ENCODE assay signal across 11 cellular contexts in genomic region chr9:116157436-116158138, GRCh38. TPM values are rescaled to one million over a fixed set of nuclear protein-coding genes. Genes with fewer than 3 reads are reported as not detected.
A peak's percentile ranks its signal among the peaks of the same experiment; 100 is the strongest.
DNase-seq lines count a peak whose midpoint lies in the region; ATAC-seq and TF ChIP-seq lines count a peak whose summit lies in the region.
"Had no signal": no experiment of that assay in that cellular context is flagged by ENCODE, and none has a peak within 500 bp of the region (broad histone marks: within the 10 kb centered on the region; RNA-seq: fewer than 3 reads in every experiment).

No MANE protein-coding gene starts in this region.

- peaks cover 87% of the 10 kb centered on the region for H3K79me2 ChIP-seq in SK-N-SH (ENCODE audit: insufficient read depth)

- no peak overlapping the region for H2AFZ ChIP-seq in SK-N-SH (ENCODE audit: low read depth)

- intact Hi-C loops in ovary (cut with DNase I) = loop anchor here in 3 of 4 donors (5.0 to 10.0 kb wide), 3 partner anchors 160 to 317 kb away; no protein-coding TSS in a partner anchor

- peaks cover 38% of the 10 kb centered on the region for H4K20me1 ChIP-seq in SK-N-SH (ENCODE audit: insufficient read depth)

- POLR2A ChIA-PET in SK-N-SH (lab: Yijun Ruan, JAX) = no interaction called here

- H3K36me3 ChIP-seq in SK-N-SH (replicated peaks in 1 of 2; ENCODE audit: control insufficient read depth in 1 of 2, insufficient read depth in 2 of 2, low read length in 1 of 2) (peaks cover 4 to 46% of the 10 kb centered on the region in 2 experiments), gastroesophageal sphincter (no peaks in the 10 kb centered on the region), ovary (no peaks in the 10 kb centered on the region)
- H3K36me3 ChIP-seq: right lobe of liver had no signal

- H3K4me1 ChIP-seq in SK-N-SH (ENCODE audit: control insufficient read depth in 1 of 2, insufficient read depth in 2 of 2, low read depth in 1 of 2, low read length in 1 of 2) (peaks cover 19 to 20% of the 10 kb centered on the region in 2 experiments), gastroesophageal sphincter (peaks cover 0 to 40% (median 0%) of the 10 kb centered on the region in 3 donors), ovary (ENCODE audit: insufficient read depth) (peaks cover 9% of the 10 kb centered on the region)

- CTCF ChIA-PET in SK-N-SH (lab: Yijun Ruan, JAX) = interaction anchor here (0.5 kb wide), 1 partner anchor 9 kb away, joined by 3 read pairs; no protein-coding TSS in a partner anchor

- H3K9me3 ChIP-seq in SK-N-SH = no peaks in the 10 kb centered on the region
- no peaks in the 10 kb centered on the region for H3K9me3 ChIP-seq in gastroesophageal sphincter
- no peaks in the 10 kb centered on the region for H3K9me3 ChIP-seq in ovary
- H3K9me3 ChIP-seq: right lobe of liver had no signal

- DNase-seq in AG09309 (ENCODE audit: low read depth) = no peak
- no peak for DNase-seq in SK-N-SH
- DNase-seq in ovary = peak in 4 of 5 donors; percentile 24 to 35 (median 34)
- DNase-seq in ureter (ENCODE audit: low spot score) = no peak
- DNase-seq in activated effector memory CD4-positive, alpha-beta T cell treated with Interleukin-2 at 50 U/mL for 16 hours = no peak
- no peak for DNase-seq in NCI-H748 treated with DMSO at 0.1 percent for 48 hours (lab: John Stamatoyannopoulos, UW)
- DNase-seq: activated CD4-positive, alpha-beta memory T cell treated with anti-CD3 and anti-CD28 coated beads, Interleukin-2, amount 10 ng/mL, durations not matched to agents 7 days and 5 days; CD4-positive, alpha-beta memory T cell; right lobe of liver had no signal

- TF ChIP-seq POLR2A in gastroesophageal sphincter (IDR thresholded peaks at IDR 0.05) (no peak), ovary (IDR thresholded peaks at IDR 0.05) (no peak)

- H3F3A ChIP-seq in SK-N-SH (replicated peaks; ENCODE audit: insufficient read depth) = peaks cover 30% of the 10 kb centered on the region

- TF ChIP-seq RAD21 in SK-N-SH (IDR thresholded peaks at IDR 0.05; ENCODE audit: low read length) = no peak

- H3K9me2 ChIP-seq in SK-N-SH = no peaks in the 10 kb centered on the region

- H3K4me2 ChIP-seq in SK-N-SH = peak overlapping the region; percentile 91

- TF ChIP-seq CTCF in AG09309 (IDR thresholded peaks at IDR 0.05; ENCODE audit: control insufficient read depth, insufficient read depth, low read depth, low read length, missing control alignments) (no peak), SK-N-SH (IDR thresholded peaks at IDR 0.05) (no peak), gastroesophageal sphincter (IDR thresholded peaks at IDR 0.05) (no peak), ovary (IDR thresholded peaks at IDR 0.05) (no peak)

- 51% methylated on average over 6 of the region's 6 CpGs for WGBS in SK-N-SH (ENCODE audit: low lambda C conversion rate)
- 42 to 51% methylated on average over 3 to 6 of the region's 6 CpGs for WGBS in gastroesophageal sphincter (ENCODE audit: low coverage in 1 of 2), 2 donors
- WGBS in ovary, 3 donors = 33 to 47% (median 46%) methylated on average over 6 of the region's 6 CpGs

- H3K27ac ChIP-seq in SK-N-SH (ENCODE audit: low read depth in 2 of 2, low read length in 1 of 2) (peak overlapping the region in 1 of 2 experiments; percentile 94; a peak in 3 of 4 replicates), gastroesophageal sphincter (peak overlapping the region; percentile 7 to 79 (median 64)), ovary (peak overlapping the region; percentile 42 to 90)

- no peaks in the 10 kb centered on the region for H3K27me3 ChIP-seq in SK-N-SH (ENCODE audit: insufficient read depth)
- H3K27me3 ChIP-seq in gastroesophageal sphincter = peaks cover 72% of the 10 kb centered on the region
- H3K27me3 ChIP-seq in ovary = no peaks in the 10 kb centered on the region

- peak overlapping the region; percentile 99 for H3K9ac ChIP-seq in SK-N-SH

- H3K4me3 ChIP-seq in AG09309 (ENCODE audit: control insufficient read depth, low read depth, low read length) = peak overlapping the region; percentile 14
- peak overlapping the region; percentile 61 to 75; a peak in 3 of 4 replicates for H3K4me3 ChIP-seq in SK-N-SH (ENCODE audit: low read depth in 2 of 2, low read length in 1 of 2)
- peak overlapping the region in 1 of 2 donors; percentile 39 for H3K4me3 ChIP-seq in gastroesophageal sphincter
- H3K4me3 ChIP-seq in ovary = no peak overlapping the region
- H3K4me3 ChIP-seq: right lobe of liver had no signal

- ATAC-seq in gastroesophageal sphincter (no peak), HG02938 (IDR thresholded peaks at IDR 0.05; ENCODE audit: unreplicated experiment) (no peak)

- TF ChIP-seq EP300 in SK-N-SH (IDR thresholded peaks at IDR 0.05; ENCODE audit: borderline replicate concordance in 1 of 2, low read depth in 1 of 2, low read length in 1 of 2) (no peak), gastroesophageal sphincter (IDR thresholded peaks at IDR 0.05) (no peak), ovary (IDR thresholded peaks at IDR 0.05) (no peak)

TF ChIP-seq in SK-N-SH, 30 proteins besides CTCF, POLR2A, EP300 and RAD21:
- TF ChIP-seq YY1 (IDR thresholded peaks at IDR 0.05; ENCODE audit: low read depth) (no peak), EZH2phosphoT487 (IDR thresholded peaks at IDR 0.05; ENCODE audit: borderline replicate concordance, low read depth) (no peak), GABPA (IDR thresholded peaks at IDR 0.05; ENCODE audit: low read depth) (no peak), RFX5 (IDR thresholded peaks at IDR 0.05; ENCODE audit: low read length) (no peak), MXI1 (IDR thresholded peaks at IDR 0.05; ENCODE audit: low read depth, low read length) (no peak), TAF1 (IDR thresholded peaks at IDR 0.05; ENCODE audit: borderline replicate concordance, low read depth, low read length) (no peak), REST (IDR thresholded peaks at IDR 0.05; ENCODE audit: low read depth, low read length) (no peak), TEAD4 (IDR thresholded peaks at IDR 0.05; ENCODE audit: borderline replicate concordance, insufficient read depth) (no peak), JUND (IDR thresholded peaks at IDR 0.05) (no peak), FOXJ3 (CRISPR knock-in tag; IDR thresholded peaks at IDR 0.05) (no peak)

RNA-seq across cellular contexts. Expression of gene PAPPA, which starts 4.0 kb away (rescaled TPM):
- polyA plus RNA-seq in SK-N-SH (2012; rRNA removed) = 44.5 and 45.1 TPM in 2 replicates
- 31.9 and 38.4 TPM in 2 replicates for polyA plus RNA-seq in SK-N-SH (2012; cell fraction: cytosol; rRNA removed)
- polyA plus RNA-seq in SK-N-SH (2012; cell fraction: nucleus; rRNA removed) = 44.9 and 75.9 TPM in 2 replicates
- total RNA-seq in gastroesophageal sphincter = 1 to 10 TPM; 1.9 to 5.7 (median 3.2) TPM
- 1 to 10 TPM; 1.6 to 5.5 (median 2.6) TPM for total RNA-seq in ovary
- 1 to 10 TPM in 1 of 2 donors, under 1 TPM in 1; 0.61 to 2.9 TPM for polyA plus RNA-seq in ovary
- 4.9 TPM for total RNA-seq in ureter
- total RNA-seq: activated CD4-positive, alpha-beta memory T cell treated with anti-CD3 and anti-CD28 coated beads, Interleukin-2, amount 10 ng/mL, durations not matched to agents 7 days and 5 days; CD4-positive, alpha-beta memory T cell had no signal
- polyA plus RNA-seq: CD4-positive, alpha-beta memory T cell had no signal

Comparison
In these comparisons a context has a peak if more than half of its experiments do, and no peak if none do; other contexts are left out.
1. DNase-seq: peak in ovary (4 of 5); none in AG09309 (single experiment), SK-N-SH (single experiment), ureter (single experiment), activated effector memory CD4-positive, alpha-beta T cell treated with Interleukin-2 at 50 U/mL for 16 hours (single experiment) and NCI-H748 treated with DMSO at 0.1 percent for 48 hours (single experiment).